20 cellular contexts compared by ENCODE assay signal in genomic region chr19:39496063-39496462, GRCh38. TPM values are rescaled to one million over a fixed set of nuclear protein-coding genes. Genes with fewer than 3 reads are reported as not detected.
A peak's percentile ranks its signal among the peaks of the same experiment; 100 is the strongest.
DNase-seq lines count a peak whose midpoint lies in the region; ATAC-seq and TF ChIP-seq lines count a peak whose summit lies in the region.
"Had no signal": no experiment of that assay in that cellular context is flagged by ENCODE, and none has a peak within 500 bp of the region (broad histone marks: within the 10 kb centered on the region; RNA-seq: fewer than 3 reads in every experiment).

No MANE protein-coding gene starts in this region.

- ATAC-seq in activated B cell treated with CpG ODN at 0.5 μM for 24 hours (ENCODE audit: low read depth) (no peak), HG02571 (IDR thresholded peaks at IDR 0.05; ENCODE audit: unreplicated experiment) (no peak)
- ATAC-seq in activated CD8-positive, alpha-beta T cell treated with anti-CD3 and anti-CD28 coated beads for 36 hours: no peak
- ATAC-seq: GM23338, HCT116, HepG2 had no signal

- POLR2A ChIA-PET in HEK293 (lab: Yijun Ruan, JAX): interaction anchor here (1.1 to 3.5 kb wide), 3 partner anchors 11 to 60 kb away, joined by 5 to 11 read pairs (median 7); partner anchors contain the start of genes RPS16 and TIMM50
- POLR2A ChIA-PET in activated B cell treated with CpG ODN at 0.5 μM for 24 hours (lab: Charles Lee): no interaction called here
- POLR2A ChIA-PET in activated CD8-positive, alpha-beta T cell treated with anti-CD3 and anti-CD28 coated beads for 36 hours (lab: Charles Lee): interaction anchor here (1.4 kb wide), 1 partner anchor 60 kb away, joined by 4 read pairs; the partner anchor contains the start of gene RPS16

- peaks cover 23% of the 10 kb centered on the region for H3K4me1 Mint-ChIP-seq in activated B cell treated with CpG ODN at 0.5 μM for 24 hours
- H3K4me1 Mint-ChIP-seq in glutamatergic neuron (ENCODE audit: low read depth, unreplicated experiment): peaks cover 17% of the 10 kb centered on the region
- H3K4me1 Mint-ChIP-seq in activated CD8-positive, alpha-beta T cell treated with anti-CD3 and anti-CD28 coated beads for 36 hours (ENCODE audit: low read depth): peaks cover 14% of the 10 kb centered on the region

- DNase-seq in activated B cell treated with CpG ODN at 0.5 μM for 24 hours (no peak), glutamatergic neuron (no peak), HPDE6-E6E7 (ENCODE audit: extremely low spot score) (no peak), COLO829 (ENCODE audit: low spot score) (no peak)
- no peak for DNase-seq in activated CD8-positive, alpha-beta T cell treated with anti-CD3 and anti-CD28 coated beads for 36 hours
- DNase-seq: ACHN; BE2C; Calu3; CD4-positive, alpha-beta T cell; DMS79 treated with DMSO at 0.1 percent for 48 hours; GF-D8; H7; KG1 had no signal

- peaks cover 13% of the 10 kb centered on the region for H3K36me3 Mint-ChIP-seq in activated B cell treated with CpG ODN at 0.5 μM for 24 hours (ENCODE audit: low read depth)
- peaks cover 7% of the 10 kb centered on the region for H3K36me3 Mint-ChIP-seq in glutamatergic neuron (ENCODE audit: unreplicated experiment)
- H3K36me3 Mint-ChIP-seq in activated CD8-positive, alpha-beta T cell treated with anti-CD3 and anti-CD28 coated beads for 36 hours (ENCODE audit: low read depth): no peaks in the 10 kb centered on the region

- H3K4me3 Mint-ChIP-seq in activated B cell treated with CpG ODN at 0.5 μM for 24 hours (peak overlapping the region; percentile 12), glutamatergic neuron (ENCODE audit: unreplicated experiment) (peak overlapping the region; percentile 74)
- no peak overlapping the region for H3K4me3 Mint-ChIP-seq in activated CD8-positive, alpha-beta T cell treated with anti-CD3 and anti-CD28 coated beads for 36 hours
- H3K4me3 Mint-ChIP-seq: CD4-positive, alpha-beta T cell; GM23338 had no signal

- H2AFZ ChIP-seq in Loucy (ENCODE audit: low read length): no peak overlapping the region
- H2AFZ ChIP-seq: GM23338 had no signal

- H3F3A ChIP-seq in Loucy (ENCODE audit: low read depth): no peaks in the 10 kb centered on the region

- H3K36me3 ChIP-seq in HEK293 (ENCODE audit: control insufficient read depth in 2 of 2, insufficient read depth in 1 of 2, low read length in 2 of 2) (peaks cover 11 to 19% of the 10 kb centered on the region in 2 experiments), Loucy (ENCODE audit: insufficient read depth, low read length) (0 out of 2 replicates have a peak, but pooled peaks cover 3% of the 10 kb centered on the region)

- no peaks in the 10 kb centered on the region for H4K20me1 ChIP-seq in Loucy (ENCODE audit: insufficient read depth, low read length, poor library complexity, severe bottlenecking)

- H3K27me3 Mint-ChIP-seq in activated B cell treated with CpG ODN at 0.5 μM for 24 hours (peaks cover 20% of the 10 kb centered on the region), glutamatergic neuron (ENCODE audit: unreplicated experiment) (peaks cover 23% of the 10 kb centered on the region)
- peaks cover 31% of the 10 kb centered on the region for H3K27me3 Mint-ChIP-seq in activated CD8-positive, alpha-beta T cell treated with anti-CD3 and anti-CD28 coated beads for 36 hours

- H3K27ac ChIP-seq in HEK293 (ENCODE audit: extremely low read depth, low read depth, low read length): no peak overlapping the region
- H3K27ac ChIP-seq: C4-2B had no signal

- H3K4me2 ChIP-seq in Loucy (ENCODE audit: low read depth, low read length, poor library complexity, severe bottlenecking): no peak overlapping the region
- H3K4me2 ChIP-seq: GM23338 had no signal

- H3K4me1 ChIP-seq in HEK293 (ENCODE audit: control insufficient read depth, insufficient read depth, low read length) (peaks cover 16% of the 10 kb centered on the region), Loucy (ENCODE audit: insufficient read depth, low read length, poor library complexity, severe bottlenecking) (peaks cover 7% of the 10 kb centered on the region)

- no peaks in the 10 kb centered on the region for H3K9me2 ChIP-seq in Loucy (replicated peaks; ENCODE audit: low read depth, low read length)

- intact Hi-C loops in activated B cell treated with CpG ODN at 0.5 μM for 24 hours (cut with micrococcal nuclease): no loop called here
- intact Hi-C loops in activated CD8-positive, alpha-beta T cell treated with anti-CD3 and anti-CD28 coated beads for 36 hours (cut with micrococcal nuclease): no loop called here

- H3K9me3 ChIP-seq in HEK293 (ENCODE audit: control insufficient read depth, insufficient read depth, low read depth, low read length): no peaks in the 10 kb centered on the region
- no peaks in the 10 kb centered on the region for H3K9me3 ChIP-seq in Loucy (ENCODE audit: insufficient read depth, low read depth, low read length)
- H3K9me3 ChIP-seq: BE2C had no signal

- H3K4me3 ChIP-seq in HEK293 (ENCODE audit: low read depth, low read length) (no peak overlapping the region), Loucy (ENCODE audit: low read length, poor library complexity, severe bottlenecking) (no peak overlapping the region)
- H3K4me3 ChIP-seq: GM23338 had no signal

- CTCF ChIA-PET in HEK293 (lab: Yijun Ruan, JAX) (interaction anchor here (0.6 to 4.2 kb wide), 13 partner anchors 15 to 596 kb away, joined by 3 to 20 read pairs (median 3); partner anchors contain the start of genes EID2, EID2B, NFKBIB and RPS16), activated B cell treated with CpG ODN at 0.5 μM for 24 hours (lab: Charles Lee) (interaction anchor here (1.0 kb wide), 1 partner anchor 9 kb away, joined by 3 read pairs; no protein-coding TSS in a partner anchor)
- CTCF ChIA-PET in activated CD8-positive, alpha-beta T cell treated with anti-CD3 and anti-CD28 coated beads for 36 hours (lab: Charles Lee): interaction anchor here (0.9 to 5.9 kb wide), 3 partner anchors 22 to 43 kb away, joined by 4 to 29 read pairs (median 6); partner anchors contain the start of genes EID2 and EID2B

- H3K79me2 ChIP-seq in Loucy (ENCODE audit: insufficient read depth, low read length): no peaks in the 10 kb centered on the region

- no peak for TF ChIP-seq CTCF in HEK293 (tag by site-specific recombination; IDR thresholded peaks at IDR 0.05)
- TF ChIP-seq CTCF in Loucy (conservative IDR thresholded peaks at IDR 0.05; ENCODE audit: low read length): no peak
- TF ChIP-seq CTCF in activated B cell treated with CpG ODN at 0.5 μM for 24 hours (IDR thresholded peaks at IDR 0.05): no peak
- TF ChIP-seq CTCF in glutamatergic neuron (IDR thresholded peaks at IDR 0.05; ENCODE audit: partially characterized antibody, unreplicated experiment): no peak
- no peak for TF ChIP-seq CTCF in activated CD8-positive, alpha-beta T cell treated with anti-CD3 and anti-CD28 coated beads for 36 hours (IDR thresholded peaks at IDR 0.05)

- H3K9me3 Mint-ChIP-seq in activated B cell treated with CpG ODN at 0.5 μM for 24 hours: no peaks in the 10 kb centered on the region
- peaks cover 25% of the 10 kb centered on the region for H3K9me3 Mint-ChIP-seq in glutamatergic neuron (ENCODE audit: unreplicated experiment)
- H3K9me3 Mint-ChIP-seq in activated CD8-positive, alpha-beta T cell treated with anti-CD3 and anti-CD28 coated beads for 36 hours: no peaks in the 10 kb centered on the region
- H3K9me3 Mint-ChIP-seq: CD4-positive, alpha-beta T cell; GM23338 had no signal

- H3K27me3 ChIP-seq in Loucy (ENCODE audit: insufficient read depth, low read length, poor library complexity, severe bottlenecking): no peaks in the 10 kb centered on the region
- H3K27me3 ChIP-seq: BE2C had no signal

- H3K27ac Mint-ChIP-seq in activated B cell treated with CpG ODN at 0.5 μM for 24 hours: no peak overlapping the region
- H3K27ac Mint-ChIP-seq in glutamatergic neuron (ENCODE audit: unreplicated experiment): peak overlapping the region; percentile 94
- no peak overlapping the region for H3K27ac Mint-ChIP-seq in activated CD8-positive, alpha-beta T cell treated with anti-CD3 and anti-CD28 coated beads for 36 hours
- H3K27ac Mint-ChIP-seq: CD4-positive, alpha-beta T cell; GM23338 had no signal

- H3K9ac ChIP-seq in Loucy (ENCODE audit: low read depth, low read length, poor library complexity, severe bottlenecking): peak overlapping the region; percentile 3

TF ChIP-seq in HEK293, 187 proteins besides CTCF, POLR2A, EP300 and RAD21:
- TF ChIP-seq ZNF121 (tag by site-specific recombination; IDR thresholded peaks at IDR 0.05) (peak; percentile 82), EGR2 (tag by site-specific recombination; IDR thresholded peaks at IDR 0.05; ENCODE audit: low read depth) (no peak), ZBTB8A (tag by site-specific recombination; IDR thresholded peaks at IDR 0.05) (no peak), ZNF16 (tag by site-specific recombination; IDR thresholded peaks at IDR 0.05; ENCODE audit: low read depth) (0 out of 2 replicates have a peak, but pooled peaks have one; percentile 28)

RNA-seq across cellular contexts. Expression of gene DLL3, which starts 2.7 kb away (rescaled TPM):
- total RNA-seq in activated B cell treated with CpG ODN at 0.5 μM for 24 hours (0.53 and 0.73 TPM in 2 replicates), glutamatergic neuron (ENCODE audit: unreplicated experiment) (788 TPM)
- 1 to 10 TPM; 1.3 to 1.6 TPM for total RNA-seq in activated CD8-positive, alpha-beta T cell treated with anti-CD3 and anti-CD28 coated beads for 36 hours
- total RNA-seq: CD4-positive, alpha-beta T cell had no signal

RNA-seq across cellular contexts. Expression of gene TIMM50, which starts 15.4 kb away (rescaled TPM):
- total RNA-seq in activated B cell treated with CpG ODN at 0.5 μM for 24 hours (63.8 and 68.9 TPM in 2 replicates), glutamatergic neuron (ENCODE audit: unreplicated experiment) (256 TPM)
- total RNA-seq in activated CD8-positive, alpha-beta T cell treated with anti-CD3 and anti-CD28 coated beads for 36 hours: 100 to 1,000 TPM; 108 to 114 TPM

RNA-seq across cellular contexts. Expression of gene SELENOV, which starts 18.9 kb away (rescaled TPM):
- total RNA-seq in activated B cell treated with CpG ODN at 0.5 μM for 24 hours: not detected in 2 replicates
- 9.9 TPM for total RNA-seq in glutamatergic neuron (ENCODE audit: unreplicated experiment)
- not detected for total RNA-seq in activated CD8-positive, alpha-beta T cell treated with anti-CD3 and anti-CD28 coated beads for 36 hours
- total RNA-seq: Calu3; CD4-positive, alpha-beta T cell; HepG2 had no signal

RNA-seq across cellular contexts. Expression of gene EID2B, which starts 36.6 kb away (rescaled TPM):
- total RNA-seq in activated B cell treated with CpG ODN at 0.5 μM for 24 hours: 3.3 and 4.0 TPM in 2 replicates
- 7.6 TPM for total RNA-seq in glutamatergic neuron (ENCODE audit: unreplicated experiment)
- total RNA-seq in activated CD8-positive, alpha-beta T cell treated with anti-CD3 and anti-CD28 coated beads for 36 hours: 1 to 10 TPM; 3.0 TPM

RNA-seq across cellular contexts. Expression of gene EID2, which starts 43.9 kb away (rescaled TPM):
- total RNA-seq in activated B cell treated with CpG ODN at 0.5 μM for 24 hours (11.4 and 11.5 TPM in 2 replicates), glutamatergic neuron (ENCODE audit: unreplicated experiment) (20.2 TPM)
- total RNA-seq in activated CD8-positive, alpha-beta T cell treated with anti-CD3 and anti-CD28 coated beads for 36 hours: 10 to 100 TPM; 11.1 to 11.7 TPM

Comparison
In these comparisons a context has a peak if more than half of its experiments do, and no peak if none do; other contexts are left out.
1. RNA of gene DLL3, which starts 2.7 kb away (total RNA-seq): 788 TPM in glutamatergic neuron (single experiment); 1.3 to 1.6 TPM in activated CD8-positive, alpha-beta T cell treated with anti-CD3 and anti-CD28 coated beads for 36 hours and 0.53 to 0.73 TPM in activated B cell treated with CpG ODN at 0.5 μM for 24 hours; every median in the first group is over 100 times any median in the second.